Comparison of ENCODE assay signal across 27 cellular contexts in genomic region chr13:27973291-27973690, GRCh38. TPM values are rescaled to one million over a fixed set of nuclear protein-coding genes. Genes with fewer than 3 reads are reported as not detected.
"Had no signal": no experiment of that assay in that cellular context is flagged by ENCODE, and none has a peak within 500 bp of the region (broad histone marks: within the 10 kb centered on the region; RNA-seq: fewer than 3 reads in every experiment).

No MANE protein-coding gene starts in this region.

- DNase-seq: activated CD4-positive, alpha-beta T cell treated with anti-CD3 and anti-CD28 coated beads for 48 hours; activated CD4-positive, CD25-positive, alpha-beta regulatory T cell; activated CD8-positive, alpha-beta T cell treated with anti-CD3 and anti-CD28 coated beads for 36 hours; activated gamma-delta T cell treated with Interleukin-2 at 50 U/mL for 16 hours; activated T-cell treated with anti-CD3 and anti-CD28 coated beads, Interleukin-2, amount 50 U/mL, for 72 hours; cerebellar nuclear complex; cortex of kidney; heart right ventricle; immature natural killer cell; kidney glomerular epithelial cell; naive thymus-derived CD8-positive, alpha-beta T cell; stimulated activated CD4-positive, alpha-beta T cell treated with anti-CD3 and anti-CD28 coated beads, Interleukin-2, amount 100 ng/mL, for 48 hours; T-helper 1 cell; T1000; trophoblast cell had no signal

- H3K4me3 Mint-ChIP-seq: activated CD8-positive, alpha-beta T cell treated with anti-CD3 and anti-CD28 coated beads for 36 hours; activated T-cell treated with anti-CD3 and anti-CD28 coated beads, Interleukin-2, amount 50 U/mL, for 72 hours; immature natural killer cell; memory B cell; naive thymus-derived CD8-positive, alpha-beta T cell; stimulated activated naive CD8-positive, alpha-beta T cell treated with anti-CD3 and anti-CD28 coated beads, Interleukin-15, Interleukin-2, amounts not matched to agents 100 ng/mL and 50 ng/mL, for 24 hours had no signal

- H3K4me1 ChIP-seq: adrenal gland had no signal

- ATAC-seq: activated CD8-positive, alpha-beta T cell treated with anti-CD3 and anti-CD28 coated beads for 36 hours; activated naive CD4-positive, alpha-beta T cell treated with anti-CD3 and anti-CD28 coated beads, Interleukin-2, amount 50 U/mL, for 72 hours; activated T-cell treated with anti-CD3 and anti-CD28 coated beads, Interleukin-2, amount 50 U/mL, for 72 hours; esophagus mucosa; gastroesophageal sphincter; heart right ventricle; naive thymus-derived CD8-positive, alpha-beta T cell had no signal

- FAIRE-seq: astrocyte had no signal

- H3K27ac Mint-ChIP-seq: activated CD8-positive, alpha-beta T cell treated with anti-CD3 and anti-CD28 coated beads for 36 hours; activated naive CD4-positive, alpha-beta T cell treated with anti-CD3 and anti-CD28 coated beads, Interleukin-2, amount 50 U/mL, for 72 hours; activated T-cell treated with anti-CD3 and anti-CD28 coated beads, Interleukin-2, amount 50 U/mL, for 72 hours; immature natural killer cell; memory B cell; stimulated activated naive CD8-positive, alpha-beta T cell treated with anti-CD3 and anti-CD28 coated beads, Interleukin-15, Interleukin-2, amounts not matched to agents 100 ng/mL and 50 ng/mL, for 24 hours had no signal

- H3K36me3 Mint-ChIP-seq: immature natural killer cell; memory B cell; naive thymus-derived CD8-positive, alpha-beta T cell had no signal

- H3K9me3 ChIP-seq: adrenal gland, breast epithelium, gastroesophageal sphincter, heart right ventricle, suprapubic skin had no signal

- H3K27ac ChIP-seq: adrenal gland, breast epithelium, gastroesophageal sphincter, heart right ventricle, suprapubic skin had no signal

- H3K36me3 ChIP-seq: adrenal gland, breast epithelium, gastroesophageal sphincter, heart right ventricle, suprapubic skin had no signal

- H3K9me3 Mint-ChIP-seq: activated CD8-positive, alpha-beta T cell treated with anti-CD3 and anti-CD28 coated beads for 36 hours; activated naive CD4-positive, alpha-beta T cell treated with anti-CD3 and anti-CD28 coated beads, Interleukin-2, amount 50 U/mL, for 72 hours; activated T-cell treated with anti-CD3 and anti-CD28 coated beads, Interleukin-2, amount 50 U/mL, for 72 hours; memory B cell; naive thymus-derived CD8-positive, alpha-beta T cell; stimulated activated naive CD8-positive, alpha-beta T cell treated with anti-CD3 and anti-CD28 coated beads, Interleukin-15, Interleukin-2, amounts not matched to agents 100 ng/mL and 50 ng/mL, for 24 hours had no signal

- H3K4me3 ChIP-seq: adrenal gland, breast epithelium, gastroesophageal sphincter, heart right ventricle, suprapubic skin had no signal

- H3K4me1 Mint-ChIP-seq: immature natural killer cell had no signal

RNA-seq across cellular contexts. Expression of gene CDX2, which starts 4.2 kb away (rescaled TPM):
- total RNA-seq: activated CD8-positive, alpha-beta T cell treated with anti-CD3 and anti-CD28 coated beads for 36 hours; activated naive CD4-positive, alpha-beta T cell treated with anti-CD3 and anti-CD28 coated beads, Interleukin-2, amount 50 U/mL, for 72 hours; activated T-cell treated with anti-CD3 and anti-CD28 coated beads, Interleukin-2, amount 50 U/mL, for 72 hours; astrocyte; esophagus mucosa; gastroesophageal sphincter; heart right ventricle; liver; naive thymus-derived CD8-positive, alpha-beta T cell; skeletal muscle tissue; suprapubic skin had no signal
- polyA plus RNA-seq: heart right ventricle; immature natural killer cell; liver; naive thymus-derived CD8-positive, alpha-beta T cell had no signal

RNA-seq across cellular contexts. Expression of gene URAD, which starts 15.2 kb away (rescaled TPM):
- total RNA-seq: activated CD8-positive, alpha-beta T cell treated with anti-CD3 and anti-CD28 coated beads for 36 hours; activated naive CD4-positive, alpha-beta T cell treated with anti-CD3 and anti-CD28 coated beads, Interleukin-2, amount 50 U/mL, for 72 hours; activated T-cell treated with anti-CD3 and anti-CD28 coated beads, Interleukin-2, amount 50 U/mL, for 72 hours; adrenal gland; astrocyte; esophagus mucosa; gastroesophageal sphincter; heart right ventricle; liver; mucosa of gallbladder; naive thymus-derived CD8-positive, alpha-beta T cell; skeletal muscle tissue; suprapubic skin had no signal
- polyA plus RNA-seq: adrenal gland; immature natural killer cell; liver; naive thymus-derived CD8-positive, alpha-beta T cell had no signal

RNA-seq across cellular contexts. Expression of gene PDX1, which starts 53.5 kb away (rescaled TPM):
- total RNA-seq: activated CD8-positive, alpha-beta T cell treated with anti-CD3 and anti-CD28 coated beads for 36 hours; activated naive CD4-positive, alpha-beta T cell treated with anti-CD3 and anti-CD28 coated beads, Interleukin-2, amount 50 U/mL, for 72 hours; activated T-cell treated with anti-CD3 and anti-CD28 coated beads, Interleukin-2, amount 50 U/mL, for 72 hours; adrenal gland; astrocyte; breast epithelium; esophagus mucosa; gastroesophageal sphincter; heart right ventricle; naive thymus-derived CD8-positive, alpha-beta T cell; skeletal muscle tissue; suprapubic skin had no signal
- polyA plus RNA-seq: adrenal gland; heart right ventricle; immature natural killer cell; naive thymus-derived CD8-positive, alpha-beta T cell had no signal
